Comparison of ENCODE assay signal across 16 cellular contexts in genomic region chr9:135251996-135252760, GRCh38.
DNase-seq lines count a peak whose midpoint lies in the region; ATAC-seq, FAIRE-seq and TF ChIP-seq lines count a peak whose summit lies in the region.
"Had no signal": no experiment of that assay in that cellular context is flagged by ENCODE, and none has a peak within 500 bp of the region (broad histone marks: within the 10 kb centered on the region; RNA-seq: fewer than 3 reads in every experiment).

No MANE protein-coding gene starts in this region.

- no peak overlapping the region for H4K8ac ChIP-seq in mesendoderm (ENCODE audit: low read depth, low read length)

- no peaks in the 10 kb centered on the region for H3K27me3 ChIP-seq in bronchial epithelial cell (ENCODE audit: control insufficient read depth, insufficient read depth, low read length)
- no peaks in the 10 kb centered on the region for H3K27me3 ChIP-seq in mesendoderm (ENCODE audit: insufficient read depth, low read length, poor library complexity)
- H3K27me3 ChIP-seq in spleen (replicated peaks in 1 of 7), result peaks cover 0 to 86% (median 0%) of the 10 kb centered on the region in 7 donors
- H3K27me3 ChIP-seq: BLaER1 treated with 17β-estradiol and CSF1 and Interleukin-3, amounts not matched to agents 10 nM and 100 nM had no signal

- H3K18ac ChIP-seq in mesendoderm (ENCODE audit: low read length), result no peak overlapping the region

- WGBS in mesendoderm (ENCODE audit: extremely low coverage, insufficient coverage, low lambda C conversion rate), result no CpG with 5 or more reads among the region's 30 CpGs
- 84 to 88% (median 87%) methylated on average over 27 to 30 of the region's 30 CpGs for WGBS in spleen, 5 donors

- intact Hi-C loops in Right ventricle myocardium inferior (cut with DNase I), result no loop called here
- intact Hi-C loops in left cardiac atrium (cut with DNase I), result no loop called here
- intact Hi-C loops in spleen (cut with DNase I; ENCODE audit: low total_unique reads), result no loop called here

- H3K79me1 ChIP-seq in mesendoderm (ENCODE audit: low read length), result no peaks in the 10 kb centered on the region

- no peak overlapping the region for H2BK120ac ChIP-seq in mesendoderm (ENCODE audit: low read depth, low read length)

- DNase-seq in Right ventricle myocardium inferior (ENCODE audit: missing footprints) (peak; percentile 37), left cardiac atrium (no peak), bronchial epithelial cell (ENCODE audit: low read depth) (no peak), mesendoderm (no peak), spleen (peak; percentile 43), NCI-H146 treated with DMSO at 0.1 percent for 48 hours (lab: John Stamatoyannopoulos, UW; ENCODE audit: unreplicated experiment) (no peak), RKO (ENCODE audit: low spot score) (no peak)
- no peak for DNase-seq in activated naive CD4-positive, alpha-beta T cell treated with Interleukin-2 at 50 U/mL for 16 hours
- DNase-seq: H9, Karpas-422, NCI-H1436, NCI-H2227 treated with DMSO at 0.1 percent for 48 hours, NCI-H524 treated with DMSO at 0.1 percent for 48 hours, PC-3 had no signal

- TF ChIP-seq POLR2A in spleen (IDR thresholded peaks at IDR 0.05), result no peak

- H3K36me3 ChIP-seq in bronchial epithelial cell (ENCODE audit: control insufficient read depth, insufficient read depth, low read length), result no peaks in the 10 kb centered on the region
- H3K36me3 ChIP-seq in mesendoderm (ENCODE audit: control insufficient read depth, insufficient read depth, low read length), result no peaks in the 10 kb centered on the region
- H3K36me3 ChIP-seq in spleen, result no peaks in the 10 kb centered on the region
- H3K36me3 ChIP-seq: BLaER1 treated with 17β-estradiol and CSF1 and Interleukin-3, amounts not matched to agents 10 nM and 100 nM had no signal

- peak; percentile 43 for FAIRE-seq in bronchial epithelial cell (lab: Jason Lieb, UNC)

- H2BK15ac ChIP-seq in mesendoderm (replicated peaks; ENCODE audit: low read depth), result no peak overlapping the region

- no peak overlapping the region for H3K4ac ChIP-seq in mesendoderm (ENCODE audit: low read depth, low read length)

- H3K9ac ChIP-seq in mesendoderm (ENCODE audit: low read length), result no peak overlapping the region

- TF ChIP-seq CTCF in bronchial epithelial cell (IDR thresholded peaks at IDR 0.05; ENCODE audit: insufficient read depth, low read length, severe bottlenecking) (no peak), spleen (IDR thresholded peaks at IDR 0.05 in 8 of 11, conservative IDR thresholded peaks at IDR 0.05 in 3 of 11) (no peak)

- no peak overlapping the region for H2AK5ac ChIP-seq in mesendoderm (ENCODE audit: low read length)

- peak overlapping the region; percentile 86 for H3K56ac ChIP-seq in mesendoderm (ENCODE audit: low read length)

- H3K4me2 ChIP-seq in mesendoderm (ENCODE audit: low read length), result no peak overlapping the region

- no peaks in the 10 kb centered on the region for H3K9me3 ChIP-seq in spleen
- H3K9me3 ChIP-seq: BLaER1 treated with 17β-estradiol and CSF1 and Interleukin-3, amounts not matched to agents 10 nM and 100 nM had no signal

- H3K23ac ChIP-seq in mesendoderm (ENCODE audit: low read length), result no peak overlapping the region

- H3K4me1 ChIP-seq in mesendoderm (ENCODE audit: control insufficient read depth, low read depth, low read length) (peaks cover 3% of the 10 kb centered on the region), spleen (no peaks in the 10 kb centered on the region)

- H3K4me3 ChIP-seq in bronchial epithelial cell (ENCODE audit: low read depth, low read length), result no peak overlapping the region
- no peak overlapping the region for H3K4me3 ChIP-seq in mesendoderm (ENCODE audit: low read length)
- H3K4me3 ChIP-seq in spleen, result no peak overlapping the region
- H3K4me3 ChIP-seq: BLaER1 treated with 17β-estradiol and CSF1 and Interleukin-3, amounts not matched to agents 10 nM and 100 nM had no signal

- ATAC-seq in Right ventricle myocardium inferior (no peak), left cardiac atrium (no peak)
- ATAC-seq: PC-3 had no signal

- no peak overlapping the region for H3K27ac ChIP-seq in mesendoderm (ENCODE audit: low read depth, low read length)
- no peak overlapping the region for H3K27ac ChIP-seq in spleen
- H3K27ac ChIP-seq: 22Rv1; BLaER1 treated with 17β-estradiol and CSF1 and Interleukin-3, amounts not matched to agents 10 nM and 100 nM had no signal

- no peak overlapping the region for H4K5ac ChIP-seq in mesendoderm (ENCODE audit: low read length)

- no peak overlapping the region for H2BK5ac ChIP-seq in mesendoderm (ENCODE audit: low read length)

- no peaks in the 10 kb centered on the region for H3K79me2 ChIP-seq in mesendoderm (ENCODE audit: control insufficient read depth, insufficient read depth, low read length)

Comparison
In these comparisons a context has a peak if more than half of its experiments do, and no peak if none do; other contexts are left out.
1. DNase-seq: peak in Right ventricle myocardium inferior (single experiment) and spleen (single experiment); none in left cardiac atrium (single experiment), bronchial epithelial cell (single experiment), mesendoderm (single experiment), NCI-H146 treated with DMSO at 0.1 percent for 48 hours (single experiment), RKO (single experiment) and activated naive CD4-positive, alpha-beta T cell treated with Interleukin-2 at 50 U/mL for 16 hours (single experiment).